ENCODE assay signal across 1 cellular context in genomic region chr1:232029297-232029696, GRCh38.
TF ChIP-seq lines count a peak whose summit lies in the region.

No MANE protein-coding gene starts in this region.

TF ChIP-seq in SK-N-SH, 30 proteins besides CTCF, POLR2A, EP300 and RAD21 (continued from another document):
- TF ChIP-seq IRF3 (IDR thresholded peaks at IDR 0.05; ENCODE audit: low read depth, low read length) (no peak), CHD2 (IDR thresholded peaks at IDR 0.05; ENCODE audit: low read length, partially characterized antibody) (peak; percentile 21)
